9 cellular contexts compared by ENCODE assay signal in genomic region chr2:199704358-199705238, GRCh38.
DNase-seq lines count a peak whose midpoint lies in the region; FAIRE-seq and TF ChIP-seq lines count a peak whose summit lies in the region.
"Had no signal": no experiment of that assay in that cellular context is flagged by ENCODE, and none has a peak within 500 bp of the region (broad histone marks: within the 10 kb centered on the region; RNA-seq: fewer than 3 reads in every experiment).

No MANE protein-coding gene starts in this region.

- dilution Hi-C loops in keratinocyte (cut with MboI; ENCODE audit: extremely low pct_ligation_motif_present, low sequenced_read_pairs), result no loop called here

- DNase-seq in NCI-H2107 treated with DMSO at 0.1 percent for 48 hours (lab: John Stamatoyannopoulos, UW; ENCODE audit: unreplicated experiment), result peak; percentile 35
- no peak for DNase-seq in NCI-H2107 (lab: John Stamatoyannopoulos, UW)
- DNase-seq in H7, result peak; percentile 65
- peak; percentile 5 to 45 for DNase-seq in NCI-H446 (lab: John Stamatoyannopoulos, UW)
- no peak for DNase-seq in ascending aorta (ENCODE audit: low spot score in 2 of 2)
- no peak for DNase-seq in keratinocyte (ENCODE audit: low read depth, low spot score)
- no peak for DNase-seq in activated gamma-delta T cell (lab: John Stamatoyannopoulos, UW)
- no peak for DNase-seq in NCI-H2196 treated with DMSO at 0.1 percent for 48 hours (lab: John Stamatoyannopoulos, UW; ENCODE audit: unreplicated experiment)
- DNase-seq: activated naive CD8-positive, alpha-beta T cell treated with anti-CD3 and anti-CD28 coated beads, Interleukin-2, amount 10 ng/mL, durations not matched to agents 7 days and 5 days had no signal

- FAIRE-seq in keratinocyte (lab: Jason Lieb, UNC), result no peak

- H3K4me3 ChIP-seq in H7 (ENCODE audit: insufficient read depth, low read depth, low read length) (no peak overlapping the region), ascending aorta (no peak overlapping the region), keratinocyte (ENCODE audit: control insufficient read depth in 2 of 3, extremely low read depth in 1 of 3, insufficient read depth in 2 of 3, low read depth in 1 of 3, low read length in 3 of 3) (no peak overlapping the region)

- no peaks in the 10 kb centered on the region for H3K27me3 ChIP-seq in H7 (ENCODE audit: control insufficient read depth, insufficient read depth, low read length)
- no peaks in the 10 kb centered on the region for H3K27me3 ChIP-seq in ascending aorta
- H3K27me3 ChIP-seq in keratinocyte (ENCODE audit: control insufficient read depth, extremely low read depth, insufficient read depth, low read length), result no peaks in the 10 kb centered on the region

- TF ChIP-seq CTCF in ascending aorta (IDR thresholded peaks at IDR 0.05) (peak in 2 of 3 experiments; percentile 12 to 39), keratinocyte (optimal IDR thresholded peaks at IDR 0.05 in 1 of 3, IDR thresholded peaks at IDR 0.05 in 1 of 3, conservative IDR thresholded peaks at IDR 0.05 in 1 of 3; ENCODE audit: extremely low read depth in 1 of 3, insufficient read depth in 2 of 3, low read length in 3 of 3) (peak; percentile 69 to 76 (median 72))

- no peaks in the 10 kb centered on the region for H3K79me2 ChIP-seq in keratinocyte (ENCODE audit: control insufficient read depth, insufficient read depth, low read length)

- no peaks in the 10 kb centered on the region for H4K20me1 ChIP-seq in keratinocyte (ENCODE audit: control insufficient read depth, extremely low read depth, insufficient read depth, low read length)

- H3K36me3 ChIP-seq in H7 (replicated peaks; ENCODE audit: control insufficient read depth, insufficient read depth, low read length), result no peaks in the 10 kb centered on the region
- H3K36me3 ChIP-seq in ascending aorta, result no peaks in the 10 kb centered on the region
- H3K36me3 ChIP-seq in keratinocyte (ENCODE audit: control insufficient read depth in 2 of 2, extremely low read depth in 1 of 2, insufficient read depth in 2 of 2, low read length in 2 of 2), result no peaks in the 10 kb centered on the region

- H3K9me3 ChIP-seq in ascending aorta (peaks cover 0 to 7% of the 10 kb centered on the region in 2 donors), keratinocyte (ENCODE audit: control insufficient read depth, low read depth, low read length) (no peaks in the 10 kb centered on the region)

- H3K4me1 ChIP-seq in ascending aorta (no peaks in the 10 kb centered on the region), keratinocyte (ENCODE audit: control insufficient read depth, extremely low read depth, insufficient read depth, low read length) (no peaks in the 10 kb centered on the region)

- H3K4me2 ChIP-seq in keratinocyte (ENCODE audit: control insufficient read depth, extremely low read depth, insufficient read depth, low read depth, low read length), result no peak overlapping the region

- H3K27ac ChIP-seq in ascending aorta (no peak overlapping the region), keratinocyte (ENCODE audit: control insufficient read depth, insufficient read depth, low read length) (no peak overlapping the region)

- H3K9me1 ChIP-seq in keratinocyte (ENCODE audit: control insufficient read depth, extremely low read depth, insufficient read depth, low read length), result no peaks in the 10 kb centered on the region

- H2AFZ ChIP-seq in keratinocyte (ENCODE audit: control insufficient read depth, low read length), result no peak overlapping the region

- no peak overlapping the region for H3K9ac ChIP-seq in keratinocyte (ENCODE audit: control insufficient read depth, extremely low read depth, insufficient read depth, low read length)

- intact Hi-C loops in ascending aorta (cut with DNase I), result loop anchor here (10.0 kb wide), 1 partner anchor 150 kb away; the partner anchor contains the start of gene FTCDNL1

Comparison
In these comparisons a context has a peak if more than half of its experiments do, and no peak if none do; other contexts are left out.
1. DNase-seq: peak in NCI-H2107 treated with DMSO at 0.1 percent for 48 hours (single experiment), H7 (single experiment) and NCI-H446 (2 of 2); none in NCI-H2107 (single experiment), ascending aorta (0 of 2), keratinocyte (single experiment), activated gamma-delta T cell (single experiment) and NCI-H2196 treated with DMSO at 0.1 percent for 48 hours (single experiment).